ENCODE assay signal across 13 cellular contexts in the genomic region with DNA sequence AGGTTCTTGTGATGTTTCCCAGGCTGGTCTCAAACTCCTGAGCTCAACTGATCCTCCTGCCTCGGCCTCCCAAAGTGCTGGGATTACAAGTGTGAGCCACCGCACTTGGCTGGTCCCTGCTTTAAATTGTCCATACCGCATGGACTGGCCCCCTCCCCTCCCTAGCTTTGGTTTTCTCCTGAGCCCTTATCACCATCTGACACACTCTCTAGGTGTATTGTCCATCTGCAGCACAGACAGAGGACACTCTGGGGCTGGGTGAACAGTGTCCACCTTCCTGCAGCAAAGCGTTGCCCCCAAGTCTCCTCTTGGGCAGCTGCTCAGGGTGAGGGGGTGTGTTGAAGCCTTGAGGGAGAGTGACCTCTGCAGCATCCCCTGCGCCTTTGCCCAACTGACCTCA. TPM values are rescaled to one million over a fixed set of nuclear protein-coding genes. Genes with fewer than 3 reads are reported as not detected.
"Had no signal": no experiment of that assay in that cellular context is flagged by ENCODE, and none has a peak within 500 bp of the region (broad histone marks: within the 10 kb centered on the region; RNA-seq: fewer than 3 reads in every experiment).

No MANE protein-coding gene starts in this region.

- H3K4me3 ChIP-seq: MG63, SJCRH30 had no signal

- H3K36me3 Mint-ChIP-seq: IgD-negative memory B cell, T-cell had no signal

- ATAC-seq: HepG2, T-cell had no signal

- H3K27ac Mint-ChIP-seq: IgD-negative memory B cell, T-cell had no signal

- H3K4me3 Mint-ChIP-seq: IgD-negative memory B cell, T-cell had no signal

- H3K9me3 ChIP-seq: MG63, SJCRH30 had no signal

- H3K36me3 ChIP-seq: MG63, SJCRH30 had no signal

- H3K9me3 Mint-ChIP-seq: T-cell had no signal

- H3K27me3 ChIP-seq: MG63, SJCRH30 had no signal

- H3K27ac ChIP-seq: SJCRH30 had no signal

- H3K4me1 Mint-ChIP-seq: IgD-negative memory B cell, T-cell had no signal

- DNase-seq: KBM-7, NCI-H226, NCI-H510A, NCI-H524 treated with DMSO at 0.1 percent for 48 hours, RPMI8226, SHP77 treated with DMSO at 0.1 percent for 48 hours, SJCRH30, SW 1271, T-cell had no signal

RNA-seq across cellular contexts. Expression of gene DLK1, which starts 36.0 kb away (rescaled TPM):
- total RNA-seq: HT1080 had no signal
- polyA plus RNA-seq: IgD-negative memory B cell had no signal
